ENCODE assay signal across 1 cellular context in genomic region chr2:47782557-47783490, GRCh38.
A peak's percentile ranks its signal among the peaks of the same experiment; 100 is the strongest.
TF ChIP-seq lines count a peak whose summit lies in the region.

A gene with protein sequence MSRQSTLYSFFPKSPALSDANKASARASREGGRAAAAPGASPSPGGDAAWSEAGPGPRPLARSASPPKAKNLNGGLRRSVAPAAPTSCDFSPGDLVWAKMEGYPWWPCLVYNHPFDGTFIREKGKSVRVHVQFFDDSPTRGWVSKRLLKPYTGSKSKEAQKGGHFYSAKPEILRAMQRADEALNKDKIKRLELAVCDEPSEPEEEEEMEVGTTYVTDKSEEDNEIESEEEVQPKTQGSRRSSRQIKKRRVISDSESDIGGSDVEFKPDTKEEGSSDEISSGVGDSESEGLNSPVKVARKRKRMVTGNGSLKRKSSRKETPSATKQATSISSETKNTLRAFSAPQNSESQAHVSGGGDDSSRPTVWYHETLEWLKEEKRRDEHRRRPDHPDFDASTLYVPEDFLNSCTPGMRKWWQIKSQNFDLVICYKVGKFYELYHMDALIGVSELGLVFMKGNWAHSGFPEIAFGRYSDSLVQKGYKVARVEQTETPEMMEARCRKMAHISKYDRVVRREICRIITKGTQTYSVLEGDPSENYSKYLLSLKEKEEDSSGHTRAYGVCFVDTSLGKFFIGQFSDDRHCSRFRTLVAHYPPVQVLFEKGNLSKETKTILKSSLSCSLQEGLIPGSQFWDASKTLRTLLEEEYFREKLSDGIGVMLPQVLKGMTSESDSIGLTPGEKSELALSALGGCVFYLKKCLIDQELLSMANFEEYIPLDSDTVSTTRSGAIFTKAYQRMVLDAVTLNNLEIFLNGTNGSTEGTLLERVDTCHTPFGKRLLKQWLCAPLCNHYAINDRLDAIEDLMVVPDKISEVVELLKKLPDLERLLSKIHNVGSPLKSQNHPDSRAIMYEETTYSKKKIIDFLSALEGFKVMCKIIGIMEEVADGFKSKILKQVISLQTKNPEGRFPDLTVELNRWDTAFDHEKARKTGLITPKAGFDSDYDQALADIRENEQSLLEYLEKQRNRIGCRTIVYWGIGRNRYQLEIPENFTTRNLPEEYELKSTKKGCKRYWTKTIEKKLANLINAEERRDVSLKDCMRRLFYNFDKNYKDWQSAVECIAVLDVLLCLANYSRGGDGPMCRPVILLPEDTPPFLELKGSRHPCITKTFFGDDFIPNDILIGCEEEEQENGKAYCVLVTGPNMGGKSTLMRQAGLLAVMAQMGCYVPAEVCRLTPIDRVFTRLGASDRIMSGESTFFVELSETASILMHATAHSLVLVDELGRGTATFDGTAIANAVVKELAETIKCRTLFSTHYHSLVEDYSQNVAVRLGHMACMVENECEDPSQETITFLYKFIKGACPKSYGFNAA (N-terminal part only) (plus strand): TSS chr2:47783145. CDS start chr2:47783234, 89 bp downstream.

TF ChIP-seq in GM12878, 131 proteins besides CTCF, POLR2A, EP300 and RAD21 (continued from another document and continues in another):
- TF ChIP-seq TARDBP (IDR thresholded peaks at IDR 0.05; ENCODE audit: borderline replicate concordance) (no peak; the same call in 1 of the 2 replicates), SREBF2 (IDR thresholded peaks at IDR 0.05; ENCODE audit: low read length) (no peak), POU2F2 (IDR thresholded peaks at IDR 0.05; ENCODE audit: borderline replicate concordance, low read depth, low read length) (no peak), CEBPZ (IDR thresholded peaks at IDR 0.05; ENCODE audit: low read depth, low read length) (no peak), MLLT1 (IDR thresholded peaks at IDR 0.05) (0 out of 2 replicates have a peak, but pooled peaks have one; percentile 1), E2F8 (IDR thresholded peaks at IDR 0.05; ENCODE audit: low read depth, partially characterized antibody) (peak; percentile 97), SMAD5 (IDR thresholded peaks at IDR 0.05; ENCODE audit: low read depth) (peak; percentile 77), ZBTB4 (CRISPR knock-in tag; IDR thresholded peaks at IDR 0.05) (no peak), ZNF207 (IDR thresholded peaks at IDR 0.05; ENCODE audit: borderline replicate concordance) (no peak), GATAD2B (conservative IDR thresholded peaks at IDR 0.05; ENCODE audit: low read depth) (peak; percentile 91), NFYA (IDR thresholded peaks at IDR 0.05; ENCODE audit: borderline replicate concordance, low read depth, low read length) (no peak), PML (IDR thresholded peaks at IDR 0.05; ENCODE audit: low read length) (peak; percentile 67; the same call in 1 of the 2 replicates), SRF (IDR thresholded peaks at IDR 0.05; ENCODE audit: low read depth in 2 of 2, low read length in 2 of 2) (no peak), TBL1XR1 (IDR thresholded peaks at IDR 0.05; ENCODE audit: low read depth, low read length) (no peak), HCFC1 (IDR thresholded peaks at IDR 0.05; ENCODE audit: low read length) (no peak), SIN3A (IDR thresholded peaks at IDR 0.05; ENCODE audit: low read depth, low read length) (peak; percentile 46; the same call in 1 of the 2 replicates), RCOR1 (conservative IDR thresholded peaks at IDR 0.05; ENCODE audit: low read depth, low read length) (no peak), FOS (IDR thresholded peaks at IDR 0.05; ENCODE audit: borderline replicate concordance, extremely low read depth, insufficient read length) (no peak), CREM (IDR thresholded peaks at IDR 0.05; ENCODE audit: low read depth) (no peak)
- TF ChIP-seq, protein P1, sequence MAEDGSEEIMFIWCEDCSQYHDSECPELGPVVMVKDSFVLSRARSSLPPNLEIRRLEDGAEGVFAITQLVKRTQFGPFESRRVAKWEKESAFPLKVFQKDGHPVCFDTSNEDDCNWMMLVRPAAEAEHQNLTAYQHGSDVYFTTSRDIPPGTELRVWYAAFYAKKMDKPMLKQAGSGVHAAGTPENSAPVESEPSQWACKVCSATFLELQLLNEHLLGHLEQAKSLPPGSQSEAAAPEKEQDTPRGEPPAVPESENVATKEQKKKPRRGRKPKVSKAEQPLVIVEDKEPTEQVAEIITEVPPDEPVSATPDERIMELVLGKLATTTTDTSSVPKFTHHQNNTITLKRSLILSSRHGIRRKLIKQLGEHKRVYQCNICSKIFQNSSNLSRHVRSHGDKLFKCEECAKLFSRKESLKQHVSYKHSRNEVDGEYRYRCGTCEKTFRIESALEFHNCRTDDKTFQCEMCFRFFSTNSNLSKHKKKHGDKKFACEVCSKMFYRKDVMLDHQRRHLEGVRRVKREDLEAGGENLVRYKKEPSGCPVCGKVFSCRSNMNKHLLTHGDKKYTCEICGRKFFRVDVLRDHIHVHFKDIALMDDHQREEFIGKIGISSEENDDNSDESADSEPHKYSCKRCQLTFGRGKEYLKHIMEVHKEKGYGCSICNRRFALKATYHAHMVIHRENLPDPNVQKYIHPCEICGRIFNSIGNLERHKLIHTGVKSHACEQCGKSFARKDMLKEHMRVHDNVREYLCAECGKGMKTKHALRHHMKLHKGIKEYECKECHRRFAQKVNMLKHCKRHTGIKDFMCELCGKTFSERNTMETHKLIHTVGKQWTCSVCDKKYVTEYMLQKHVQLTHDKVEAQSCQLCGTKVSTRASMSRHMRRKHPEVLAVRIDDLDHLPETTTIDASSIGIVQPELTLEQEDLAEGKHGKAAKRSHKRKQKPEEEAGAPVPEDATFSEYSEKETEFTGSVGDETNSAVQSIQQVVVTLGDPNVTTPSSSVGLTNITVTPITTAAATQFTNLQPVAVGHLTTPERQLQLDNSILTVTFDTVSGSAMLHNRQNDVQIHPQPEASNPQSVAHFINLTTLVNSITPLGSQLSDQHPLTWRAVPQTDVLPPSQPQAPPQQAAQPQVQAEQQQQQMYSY (CRISPR knock-in tag; IDR thresholded peaks at IDR 0.05): no peak
- TF ChIP-seq, protein P2, sequence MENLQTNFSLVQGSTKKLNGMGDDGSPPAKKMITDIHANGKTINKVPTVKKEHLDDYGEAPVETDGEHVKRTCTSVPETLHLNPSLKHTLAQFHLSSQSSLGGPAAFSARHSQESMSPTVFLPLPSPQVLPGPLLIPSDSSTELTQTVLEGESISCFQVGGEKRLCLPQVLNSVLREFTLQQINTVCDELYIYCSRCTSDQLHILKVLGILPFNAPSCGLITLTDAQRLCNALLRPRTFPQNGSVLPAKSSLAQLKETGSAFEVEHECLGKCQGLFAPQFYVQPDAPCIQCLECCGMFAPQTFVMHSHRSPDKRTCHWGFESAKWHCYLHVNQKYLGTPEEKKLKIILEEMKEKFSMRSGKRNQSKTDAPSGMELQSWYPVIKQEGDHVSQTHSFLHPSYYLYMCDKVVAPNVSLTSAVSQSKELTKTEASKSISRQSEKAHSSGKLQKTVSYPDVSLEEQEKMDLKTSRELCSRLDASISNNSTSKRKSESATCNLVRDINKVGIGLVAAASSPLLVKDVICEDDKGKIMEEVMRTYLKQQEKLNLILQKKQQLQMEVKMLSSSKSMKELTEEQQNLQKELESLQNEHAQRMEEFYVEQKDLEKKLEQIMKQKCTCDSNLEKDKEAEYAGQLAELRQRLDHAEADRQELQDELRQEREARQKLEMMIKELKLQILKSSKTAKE (IDR thresholded peaks at IDR 0.05; ENCODE audit: low read depth, poor library complexity, severe bottlenecking): no peak
- TF ChIP-seq, protein P3, sequence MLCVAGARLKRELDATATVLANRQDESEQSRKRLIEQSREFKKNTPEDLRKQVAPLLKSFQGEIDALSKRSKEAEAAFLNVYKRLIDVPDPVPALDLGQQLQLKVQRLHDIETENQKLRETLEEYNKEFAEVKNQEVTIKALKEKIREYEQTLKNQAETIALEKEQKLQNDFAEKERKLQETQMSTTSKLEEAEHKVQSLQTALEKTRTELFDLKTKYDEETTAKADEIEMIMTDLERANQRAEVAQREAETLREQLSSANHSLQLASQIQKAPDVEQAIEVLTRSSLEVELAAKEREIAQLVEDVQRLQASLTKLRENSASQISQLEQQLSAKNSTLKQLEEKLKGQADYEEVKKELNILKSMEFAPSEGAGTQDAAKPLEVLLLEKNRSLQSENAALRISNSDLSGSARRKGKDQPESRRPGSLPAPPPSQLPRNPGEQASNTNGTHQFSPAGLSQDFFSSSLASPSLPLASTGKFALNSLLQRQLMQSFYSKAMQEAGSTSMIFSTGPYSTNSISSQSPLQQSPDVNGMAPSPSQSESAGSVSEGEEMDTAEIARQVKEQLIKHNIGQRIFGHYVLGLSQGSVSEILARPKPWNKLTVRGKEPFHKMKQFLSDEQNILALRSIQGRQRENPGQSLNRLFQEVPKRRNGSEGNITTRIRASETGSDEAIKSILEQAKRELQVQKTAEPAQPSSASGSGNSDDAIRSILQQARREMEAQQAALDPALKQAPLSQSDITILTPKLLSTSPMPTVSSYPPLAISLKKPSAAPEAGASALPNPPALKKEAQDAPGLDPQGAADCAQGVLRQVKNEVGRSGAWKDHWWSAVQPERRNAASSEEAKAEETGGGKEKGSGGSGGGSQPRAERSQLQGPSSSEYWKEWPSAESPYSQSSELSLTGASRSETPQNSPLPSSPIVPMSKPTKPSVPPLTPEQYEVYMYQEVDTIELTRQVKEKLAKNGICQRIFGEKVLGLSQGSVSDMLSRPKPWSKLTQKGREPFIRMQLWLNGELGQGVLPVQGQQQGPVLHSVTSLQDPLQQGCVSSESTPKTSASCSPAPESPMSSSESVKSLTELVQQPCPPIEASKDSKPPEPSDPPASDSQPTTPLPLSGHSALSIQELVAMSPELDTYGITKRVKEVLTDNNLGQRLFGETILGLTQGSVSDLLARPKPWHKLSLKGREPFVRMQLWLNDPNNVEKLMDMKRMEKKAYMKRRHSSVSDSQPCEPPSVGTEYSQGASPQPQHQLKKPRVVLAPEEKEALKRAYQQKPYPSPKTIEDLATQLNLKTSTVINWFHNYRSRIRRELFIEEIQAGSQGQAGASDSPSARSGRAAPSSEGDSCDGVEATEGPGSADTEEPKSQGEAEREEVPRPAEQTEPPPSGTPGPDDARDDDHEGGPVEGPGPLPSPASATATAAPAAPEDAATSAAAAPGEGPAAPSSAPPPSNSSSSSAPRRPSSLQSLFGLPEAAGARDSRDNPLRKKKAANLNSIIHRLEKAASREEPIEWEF (IDR thresholded peaks at IDR 0.05; ENCODE audit: insufficient replicate concordance, low read depth, low read length): no peak
